ENCODE assay signal across 9 cellular contexts in genomic region chr17:1188812-1189211, GRCh38. TPM values are rescaled to one million over a fixed set of nuclear protein-coding genes. Genes with fewer than 3 reads are reported as not detected.
DNase-seq lines count a peak whose midpoint lies in the region; ATAC-seq and TF ChIP-seq lines count a peak whose summit lies in the region.
"Had no signal": no experiment of that assay in that cellular context is flagged by ENCODE, and none has a peak within 500 bp of the region (broad histone marks: within the 10 kb centered on the region; RNA-seq: fewer than 3 reads in every experiment).

No MANE protein-coding gene starts in this region.

- DNase-seq in EL, result peak; percentile 18
- peak; percentile 27 for DNase-seq in astrocyte of the cerebellum (ENCODE audit: low read depth)
- DNase-seq in left ventricle myocardium superior, result peak; percentile 90
- DNase-seq in activated T-cell treated with anti-CD3 and anti-CD28 coated beads, Interleukin-2, amount 50 U/mL, for 1 hour, result no peak
- DNase-seq in H9, result no peak

- no peak overlapping the region for H2BK20ac ChIP-seq in H9 (ENCODE audit: low read depth, low read length, poor library complexity, severe bottlenecking)

- H3K4me1 Mint-ChIP-seq in H9, result peaks cover 7 to 15% of the 10 kb centered on the region in 2 experiments

- H3K4me3 ChIP-seq in astrocyte of the cerebellum (ENCODE audit: low read depth, low read length) (no peak overlapping the region), skeletal muscle tissue (ENCODE audit: low read length in 3 of 3) (peak overlapping the region; percentile 38 to 49 (median 41))

- peaks cover 37% of the 10 kb centered on the region for H3K27me3 Mint-ChIP-seq in H9 (ENCODE audit: low read depth)

- H3K4me1 ChIP-seq in skeletal muscle tissue (ENCODE audit: control insufficient read depth in 3 of 3, insufficient read depth in 3 of 3, low read length in 3 of 3) (peaks cover 24 to 28% (median 27%) of the 10 kb centered on the region in 3 donors), H9 (ENCODE audit: insufficient read depth, low read length) (no peaks in the 10 kb centered on the region)

- H3K9me3 Mint-ChIP-seq in H9, result no peaks in the 10 kb centered on the region

- H3K79me2 ChIP-seq in H9 (ENCODE audit: insufficient read depth, low read length), result no peaks in the 10 kb centered on the region

- intact Hi-C loops in left ventricle myocardium superior (cut with micrococcal nuclease), result loop anchor here (5.0 kb wide), 1 partner anchor 67 kb away; no protein-coding TSS in a partner anchor

- H3K14ac ChIP-seq in H9 (ENCODE audit: insufficient read depth, low read length), result no peak overlapping the region

- H2BK5ac ChIP-seq in H9 (ENCODE audit: insufficient read length, low read length), result no peak overlapping the region

- no peaks in the 10 kb centered on the region for H3K36me3 Mint-ChIP-seq in H9 (ENCODE audit: insufficient read depth in 1 of 3, low read depth in 3 of 3)

- TF ChIP-seq CTCF in astrocyte of the cerebellum (IDR thresholded peaks at IDR 0.05; ENCODE audit: low read depth, low read length, missing control alignments) (no peak), H9 (conservative IDR thresholded peaks at IDR 0.05) (no peak)

- no peak overlapping the region for H4K5ac ChIP-seq in H9 (ENCODE audit: insufficient read length, low read depth, low read length)

- no peak overlapping the region for H3K4me3 Mint-ChIP-seq in H9

- H3K36me3 ChIP-seq in skeletal muscle tissue (ENCODE audit: control insufficient read depth in 3 of 3, insufficient read depth in 3 of 3, low read length in 3 of 3), result no peaks in the 10 kb centered on the region

- in situ Hi-C loops in astrocyte of the cerebellum (cut with HindIII; ENCODE audit: low sequenced_read_pairs), result no loop called here

- no peak overlapping the region for H3T11ph ChIP-seq in H9 (ENCODE audit: low read length)

- H4K91ac ChIP-seq in H9 (ENCODE audit: insufficient read length, low read depth, low read length), result no peak overlapping the region

- no peak overlapping the region for H2AK5ac ChIP-seq in H9 (ENCODE audit: insufficient read length, low read length)

- no peak overlapping the region for H2AFZ ChIP-seq in H9 (ENCODE audit: low read length)

- H3K9me3 ChIP-seq in skeletal muscle tissue (ENCODE audit: control insufficient read depth in 3 of 3, low read length in 3 of 3) (no peaks in the 10 kb centered on the region), H9 (ENCODE audit: control insufficient read depth, low read depth, low read length) (no peaks in the 10 kb centered on the region)

- no peak overlapping the region for H3K18ac ChIP-seq in H9 (ENCODE audit: insufficient read length, low read depth, low read length)

- H3K27ac ChIP-seq in skeletal muscle tissue (ENCODE audit: low read depth, low read length) (peak overlapping the region; percentile 64), H9 (ENCODE audit: insufficient read length, low read depth, low read length) (no peak overlapping the region)
- H3K27ac ChIP-seq: KMS-11 had no signal

- no peaks in the 10 kb centered on the region for H4K20me1 ChIP-seq in H9 (ENCODE audit: control insufficient read depth, insufficient read depth, insufficient read length)

- no peak overlapping the region for H3K23ac ChIP-seq in H9 (ENCODE audit: insufficient read length, low read depth, low read length)

- H2BK15ac ChIP-seq in H9 (ENCODE audit: low read depth, low read length), result no peak overlapping the region

- H2BK120ac ChIP-seq in H9 (ENCODE audit: low read depth, low read length, poor library complexity, severe bottlenecking), result no peak overlapping the region

- no peaks in the 10 kb centered on the region for H3K79me1 ChIP-seq in H9 (ENCODE audit: insufficient read depth, low read depth, low read length, poor library complexity, severe bottlenecking)

- H3K9ac ChIP-seq in skeletal muscle tissue (ENCODE audit: low read depth in 1 of 3, low read length in 3 of 3) (peak overlapping the region; percentile 23 to 51 (median 33)), H9 (ENCODE audit: extremely low read depth, insufficient read length, low read length) (no peak overlapping the region)
- H3K9ac ChIP-seq: KMS-11 had no signal

- H3K27me3 ChIP-seq in skeletal muscle tissue (ENCODE audit: control insufficient read depth in 3 of 3, insufficient read depth in 3 of 3, low read length in 3 of 3) (peaks cover 6 to 22% (median 8%) of the 10 kb centered on the region in 3 donors), H9 (ENCODE audit: insufficient read depth, low read length) (no peaks in the 10 kb centered on the region)

- H3K56ac ChIP-seq in H9 (ENCODE audit: insufficient read length, low read depth, low read length), result no peak overlapping the region

- no CpG with 5 or more reads among the region's 12 CpGs for WGBS in H9 (ENCODE audit: extremely low coverage, insufficient read length, low lambda C conversion rate)

- H3K27ac Mint-ChIP-seq in H9, result peak overlapping the region in 1 of 3 experiments; percentile 43; a peak in 2 of 7 replicates

- no peak overlapping the region for H4K8ac ChIP-seq in H9 (replicated peaks; ENCODE audit: insufficient read length, low read depth, low read length)

- H3K23me2 ChIP-seq in H9 (ENCODE audit: insufficient read length, low read depth, low read length, poor library complexity, severe bottlenecking), result no peaks in the 10 kb centered on the region

- no peak overlapping the region for H2BK12ac ChIP-seq in H9 (ENCODE audit: insufficient read length, low read depth, low read length)

- ATAC-seq in left ventricle myocardium superior (peak; percentile 74), GM19351 (IDR thresholded peaks at IDR 0.05; ENCODE audit: unreplicated experiment) (no peak), HG03565 (IDR thresholded peaks at IDR 0.05; ENCODE audit: unreplicated experiment) (no peak)

- no peak overlapping the region for H3K4ac ChIP-seq in H9 (ENCODE audit: low read depth, low read length)

- no peak overlapping the region for H3K4me2 ChIP-seq in H9 (ENCODE audit: insufficient read depth, insufficient read length, low read length)
- H3K4me2 ChIP-seq: KMS-11 had no signal

RNA-seq across cellular contexts. Expression of gene ABR, which starts 9.0 kb away (rescaled TPM):
- 167 TPM for total RNA-seq in left ventricle myocardium superior
- 24.5 TPM for total RNA-seq in skeletal muscle tissue
- total RNA-seq in H9 (2021), result 31.3 and 34.7 TPM in 2 replicates

Comparison
In these comparisons a context has a peak if more than half of its experiments do, and no peak if none do; other contexts are left out.
1. DNase-seq: peak in EL (single experiment), astrocyte of the cerebellum (single experiment) and left ventricle myocardium superior (single experiment); none in activated T-cell treated with anti-CD3 and anti-CD28 coated beads, Interleukin-2, amount 50 U/mL, for 1 hour (single experiment) and H9 (single experiment).